ENCODE assay signal across 8 cellular contexts in the genomic region with DNA sequence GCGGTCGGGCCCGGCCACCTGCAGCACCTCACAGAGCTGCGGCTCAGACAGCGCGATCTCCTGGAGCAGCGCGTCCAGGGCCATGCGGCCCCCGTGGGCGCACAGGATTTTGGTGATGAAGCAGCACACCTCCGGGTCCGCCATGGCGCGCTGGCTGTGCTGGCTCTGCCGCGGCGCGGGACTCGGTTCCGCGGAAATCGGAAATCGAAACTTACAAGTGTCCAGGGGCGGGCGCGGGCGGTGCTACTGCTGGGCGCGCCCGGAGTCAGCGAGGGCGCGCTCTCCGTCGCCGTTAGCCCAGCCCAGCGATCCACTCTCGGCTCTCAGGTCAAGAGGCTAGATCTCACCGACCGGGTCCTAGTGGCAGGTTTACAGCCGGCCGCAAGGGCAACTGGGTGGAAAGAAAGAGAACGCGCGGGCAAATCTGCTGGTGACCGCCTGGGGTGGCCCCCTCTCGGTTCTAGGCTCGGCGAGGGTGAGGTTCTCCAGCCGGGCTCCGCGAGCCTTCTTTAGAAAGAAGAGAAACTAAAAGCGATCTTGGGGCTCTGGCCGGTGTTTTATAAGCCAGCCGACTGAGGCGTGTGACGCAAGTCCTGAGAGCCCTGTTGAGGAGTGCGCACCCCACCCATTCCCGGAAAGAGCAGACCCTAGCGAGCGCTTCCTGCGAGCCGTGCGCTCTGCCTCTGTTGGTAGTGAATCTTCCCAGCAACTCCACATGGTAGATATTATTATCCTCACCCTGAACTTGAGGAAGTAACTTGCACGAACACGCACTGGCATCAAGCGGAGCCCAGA. TPM values are rescaled to one million over a fixed set of nuclear protein-coding genes. Genes with fewer than 3 reads are reported as not detected.
DNase-seq lines count a peak whose midpoint lies in the region; TF ChIP-seq lines count a peak whose summit lies in the region.

ZC3HAV1 (minus strand) TSS at position 533 of the 795 bp plus-strand sequence; CDS start at position 144, 389 bp downstream.

- H4K8ac ChIP-seq in H9 (replicated peaks; ENCODE audit: insufficient read length, low read depth, low read length), result no peak within 1 kb of the TSS

- TF ChIP-seq EP300 in SK-N-SH (IDR thresholded peaks at IDR 0.05; ENCODE audit: borderline replicate concordance in 1 of 2, low read depth in 1 of 2, low read length in 1 of 2), result no peak

- TF ChIP-seq CTCF in H9 (conservative IDR thresholded peaks at IDR 0.05) (peak; percentile 37; the same call in 2 of the 3 replicates), SK-N-SH (IDR thresholded peaks at IDR 0.05) (no peak; the same call in 1 of the 2 replicates), osteoblast (IDR thresholded peaks at IDR 0.05; ENCODE audit: extremely low read depth, low read depth, low read length) (no peak), testis (IDR thresholded peaks at IDR 0.05) (no peak)

- WGBS in H9 (ENCODE audit: extremely low coverage, insufficient read length, low lambda C conversion rate), result no CpG with 5 or more reads among the region's 68 CpGs
- WGBS in SK-N-SH (ENCODE audit: low lambda C conversion rate), result 4% methylated on average over 47 of the region's 68 CpGs
- WGBS in testis, 2 donors, result 0 to 1% methylated on average over 19 to 67 of the region's 68 CpGs

- no peaks in the 10 kb centered on the region for H3K9me3 Mint-ChIP-seq in H9

- H3K27ac Mint-ChIP-seq in H9, result peak within 1 kb of the TSS in 2 of 3 experiments; percentile 86 to 88; a peak in 3 of 7 replicates

- no peak within 1 kb of the TSS for H3K56ac ChIP-seq in H9 (ENCODE audit: insufficient read length, low read depth, low read length)

- H2BK12ac ChIP-seq in H9 (ENCODE audit: insufficient read length, low read depth, low read length), result no peak within 1 kb of the TSS

- H3K4me3 Mint-ChIP-seq in H9, result peak within 1 kb of the TSS; percentile 90 to 96

- H3K18ac ChIP-seq in H9 (ENCODE audit: insufficient read length, low read depth, low read length), result peak within 1 kb of the TSS; percentile 53

- DNase-seq in GF-D8 (lab: John Stamatoyannopoulos, UW) (peak; percentile 96), H9 (peak; percentile 75), MG63 (peak; percentile 84), SK-N-SH (peak; percentile 92), globus pallidus (ENCODE audit: low spot score) (peak; percentile 72), osteoblast (ENCODE audit: insufficient read length, low spot score, missing footprints) (peak; percentile 93), testis (peak; percentile 95)
- peak; percentile 84 for DNase-seq in activated naive CD4-positive, alpha-beta T cell treated with anti-CD3 and anti-CD28 coated beads, Interleukin-2, amount 50 U/mL, for 16 hours

- intact Hi-C loops in testis (cut with DNase I; ENCODE audit: low total_unique reads), result no loop called here

- H4K91ac ChIP-seq in H9 (ENCODE audit: insufficient read length, low read depth, low read length), result no peak within 1 kb of the TSS

- H2BK120ac ChIP-seq in H9 (ENCODE audit: low read depth, low read length, poor library complexity, severe bottlenecking), result no peak within 1 kb of the TSS

- POLR2A ChIA-PET in SK-N-SH (lab: Yijun Ruan, JAX), result interaction anchor here (0.7 kb wide), 1 partner anchor 24 kb away, joined by 5 read pairs; a partner anchor contains a TSS

- H2BK20ac ChIP-seq in H9 (ENCODE audit: low read depth, low read length, poor library complexity, severe bottlenecking), result no peak within 1 kb of the TSS

- H3K79me1 ChIP-seq in H9 (ENCODE audit: insufficient read depth, low read depth, low read length, poor library complexity, severe bottlenecking), result peaks cover 4% of the 10 kb centered on the region

- no peak for TF ChIP-seq RAD21 in SK-N-SH (IDR thresholded peaks at IDR 0.05; ENCODE audit: low read length)

- H3K9me3 ChIP-seq in H9 (ENCODE audit: control insufficient read depth, low read depth, low read length) (no peaks in the 10 kb centered on the region), MG63 (no peaks in the 10 kb centered on the region), SK-N-SH (no peaks in the 10 kb centered on the region), osteoblast (ENCODE audit: low read depth, low read length) (no peaks in the 10 kb centered on the region), testis (no peaks in the 10 kb centered on the region)

- H3K9me2 ChIP-seq in SK-N-SH, result no peaks in the 10 kb centered on the region

- peaks cover 13 to 16% of the 10 kb centered on the region in 2 experiments for H3K4me1 Mint-ChIP-seq in H9

- no peak for TF ChIP-seq POLR2A in testis (IDR thresholded peaks at IDR 0.05)

- H3T11ph ChIP-seq in H9 (ENCODE audit: low read length), result no peak within 1 kb of the TSS

- H3K9ac ChIP-seq in H9 (ENCODE audit: extremely low read depth, insufficient read length, low read length), result peak within 1 kb of the TSS; percentile 69
- peak within 1 kb of the TSS; percentile 74 for H3K9ac ChIP-seq in SK-N-SH

- no peak within 1 kb of the TSS for H3K23ac ChIP-seq in H9 (ENCODE audit: insufficient read length, low read depth, low read length)

- no peaks in the 10 kb centered on the region for H4K20me1 ChIP-seq in H9 (ENCODE audit: control insufficient read depth, insufficient read depth, insufficient read length)
- H4K20me1 ChIP-seq in SK-N-SH (ENCODE audit: insufficient read depth), result no peaks in the 10 kb centered on the region
- no peaks in the 10 kb centered on the region for H4K20me1 ChIP-seq in osteoblast (ENCODE audit: insufficient read depth, low read length)

- no peak within 1 kb of the TSS for H2AK5ac ChIP-seq in H9 (ENCODE audit: insufficient read length, low read length)

- H3K14ac ChIP-seq in H9 (ENCODE audit: insufficient read depth, low read length), result peak within 1 kb of the TSS; percentile 77

- no peaks in the 10 kb centered on the region; a peak in 1 of 7 replicates for H3K36me3 Mint-ChIP-seq in H9 (ENCODE audit: insufficient read depth in 1 of 3, low read depth in 3 of 3)

- no peak within 1 kb of the TSS for H4K5ac ChIP-seq in H9 (ENCODE audit: insufficient read length, low read depth, low read length)

- H2AFZ ChIP-seq in H9 (ENCODE audit: low read length) (no peak within 1 kb of the TSS), SK-N-SH (ENCODE audit: low read depth) (peak within 1 kb of the TSS; percentile 85), osteoblast (ENCODE audit: low read length) (peak within 1 kb of the TSS; percentile 82)

- no peak within 1 kb of the TSS for H2BK15ac ChIP-seq in H9 (ENCODE audit: low read depth, low read length)

- peaks cover 25% of the 10 kb centered on the region for H3K27me3 Mint-ChIP-seq in H9 (ENCODE audit: low read depth)

- peak within 1 kb of the TSS; percentile 63 for H3K4me2 ChIP-seq in H9 (ENCODE audit: insufficient read depth, insufficient read length, low read length)
- peak within 1 kb of the TSS; percentile 93 for H3K4me2 ChIP-seq in SK-N-SH
- H3K4me2 ChIP-seq in osteoblast (ENCODE audit: insufficient read depth, low read length), result peak within 1 kb of the TSS; percentile 76

- H3K4me3 ChIP-seq in MG63, result peak within 1 kb of the TSS; percentile 82
- peak within 1 kb of the TSS; percentile 80 to 98 for H3K4me3 ChIP-seq in SK-N-SH (ENCODE audit: low read depth in 2 of 2, low read length in 1 of 2)
- H3K4me3 ChIP-seq in osteoblast (ENCODE audit: insufficient read depth, low read length), result peak within 1 kb of the TSS; percentile 86
- peak within 1 kb of the TSS; percentile 80 for H3K4me3 ChIP-seq in testis

- H3F3A ChIP-seq in SK-N-SH (replicated peaks; ENCODE audit: insufficient read depth), result peaks cover 20% of the 10 kb centered on the region

- no peak within 1 kb of the TSS for H3K4ac ChIP-seq in H9 (ENCODE audit: low read depth, low read length)

- peaks cover 14% of the 10 kb centered on the region for H3K23me2 ChIP-seq in H9 (ENCODE audit: insufficient read length, low read depth, low read length, poor library complexity, severe bottlenecking)

- H3K27ac ChIP-seq in H9 (ENCODE audit: insufficient read length, low read depth, low read length), result no peak within 1 kb of the TSS
- H3K27ac ChIP-seq in SK-N-SH (ENCODE audit: low read depth in 2 of 2, low read length in 1 of 2), result peak within 1 kb of the TSS; percentile 82 to 93
- peak within 1 kb of the TSS; percentile 80 for H3K27ac ChIP-seq in osteoblast (ENCODE audit: low read depth, low read length)
- H3K27ac ChIP-seq in testis, result peak within 1 kb of the TSS; percentile 97 to 99

- no peak within 1 kb of the TSS for H2BK5ac ChIP-seq in H9 (ENCODE audit: insufficient read length, low read length)

- peaks cover 4% of the 10 kb centered on the region; the same call in 1 of the 2 replicates for H3K4me1 ChIP-seq in H9 (ENCODE audit: insufficient read depth, low read length)
- peaks cover 13 to 16% of the 10 kb centered on the region in 2 experiments; a peak in 3 of 4 replicates for H3K4me1 ChIP-seq in SK-N-SH (ENCODE audit: control insufficient read depth in 1 of 2, insufficient read depth in 2 of 2, low read depth in 1 of 2, low read length in 1 of 2)
- H3K4me1 ChIP-seq in osteoblast (ENCODE audit: insufficient read depth, low read length), result peaks cover 20% of the 10 kb centered on the region
- H3K4me1 ChIP-seq in testis, result no peaks in the 10 kb centered on the region

- H3K79me2 ChIP-seq in H9 (ENCODE audit: insufficient read depth, low read length) (peaks cover 1% of the 10 kb centered on the region; the same call in 1 of the 2 replicates), SK-N-SH (ENCODE audit: insufficient read depth) (peaks cover 47% of the 10 kb centered on the region), osteoblast (ENCODE audit: insufficient read depth, low read length) (peaks cover 46% of the 10 kb centered on the region)

- H3K27me3 ChIP-seq in H9 (ENCODE audit: insufficient read depth, low read length) (no peaks in the 10 kb centered on the region; the same call in 1 of the 2 replicates), MG63 (no peaks in the 10 kb centered on the region), SK-N-SH (ENCODE audit: insufficient read depth) (no peaks in the 10 kb centered on the region), osteoblast (ENCODE audit: insufficient read depth, low read length) (no peaks in the 10 kb centered on the region), testis (no peaks in the 10 kb centered on the region)

- CTCF ChIA-PET in SK-N-SH (lab: Yijun Ruan, JAX), result interaction anchor here (0.6 to 1.6 kb wide), 2 partner anchors 34 to 70 kb away, joined by 3 to 5 read pairs; no protein-coding TSS in a partner anchor

- peaks cover 7% of the 10 kb centered on the region for H3K36me3 ChIP-seq in MG63
- H3K36me3 ChIP-seq in SK-N-SH (replicated peaks in 1 of 2; ENCODE audit: control insufficient read depth in 1 of 2, insufficient read depth in 2 of 2, low read length in 1 of 2), result no peaks in the 10 kb centered on the region
- H3K36me3 ChIP-seq in osteoblast (ENCODE audit: insufficient read depth, low read length), result no peaks in the 10 kb centered on the region
- H3K36me3 ChIP-seq in testis (ENCODE audit: low read depth, missing control alignments), result no peaks in the 10 kb centered on the region

RNA-seq across cellular contexts. Expression of gene ZC3HAV1, which starts in this region (rescaled TPM):
- 32.2 and 32.8 TPM in 2 replicates for total RNA-seq in H9 (2021)
- 23.0 and 23.4 TPM in 2 replicates for total RNA-seq in MG63 (2014; rRNA removed; shearing (Covaris generic); ENCODE audit: low replicate concordance)
- polyA plus RNA-seq in SK-N-SH (2012; rRNA removed), result 11.2 and 12.4 TPM in 2 replicates
- polyA plus RNA-seq in SK-N-SH (2012; cell fraction: cytosol; rRNA removed), result 13.3 and 13.5 TPM in 2 replicates
- polyA plus RNA-seq in SK-N-SH (2012; cell fraction: nucleus; rRNA removed), result 7.1 and 12.6 TPM in 2 replicates
- total RNA-seq in osteoblast, result 42.4 and 44.5 TPM in 2 replicates
- 10 to 100 TPM; 32.8 to 38.7 TPM for total RNA-seq in testis
- 13.1 TPM for polyA plus RNA-seq in testis (ENCODE audit: insufficient read depth, low read depth, low replicate concordance)
